In the genomic region with DNA sequence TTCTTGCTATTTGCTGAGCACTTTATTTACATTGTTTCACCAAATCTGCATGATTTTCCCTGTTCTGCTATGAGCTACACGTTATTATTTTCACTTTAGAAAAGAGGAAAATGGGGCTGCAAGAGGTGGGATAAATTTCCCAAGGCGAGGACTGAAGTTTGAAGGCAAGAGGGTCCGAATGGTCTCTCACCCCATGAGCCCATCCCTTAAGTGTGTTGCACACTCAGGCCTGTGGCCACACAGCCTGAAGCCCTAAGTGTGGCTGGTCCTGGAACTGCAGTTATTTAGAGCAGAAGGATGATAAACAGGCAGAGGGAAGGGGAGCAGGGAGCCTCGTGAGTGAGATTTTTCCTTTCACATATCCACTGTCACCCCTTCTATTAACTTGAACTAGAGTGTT, we compare ENCODE assay signal across 17 cellular contexts. TPM values are rescaled to one million over a fixed set of nuclear protein-coding genes. Genes with fewer than 3 reads are reported as not detected.
A peak's percentile ranks its signal among the peaks of the same experiment; 100 is the strongest.
DNase-seq lines count a peak whose midpoint lies in the region; TF ChIP-seq lines count a peak whose summit lies in the region.
"Had no signal": no experiment of that assay in that cellular context is flagged by ENCODE, and none has a peak within 500 bp of the region (broad histone marks: within the 10 kb centered on the region; RNA-seq: fewer than 3 reads in every experiment).

No MANE protein-coding gene starts in this region.

- no peaks in the 10 kb centered on the region for H3K9me3 Mint-ChIP-seq in type B pancreatic cell
- H3K9me3 Mint-ChIP-seq in T-helper 2 cell treated with Interferon-gamma antibody and Interleukin-4, amounts not matched to agents 5 μg/mL and 100 μg/mL, for 36 hours, result no peaks in the 10 kb centered on the region
- H3K9me3 Mint-ChIP-seq: activated CD4-positive, alpha-beta T cell treated with anti-CD3 and anti-CD28 coated beads, Interleukin-2, amount 10 ng/mL, durations not matched to agents 7 days and 5 days had no signal

- H3K4me3 Mint-ChIP-seq in type B pancreatic cell, result no peak overlapping the region
- H3K4me3 Mint-ChIP-seq in T-helper 2 cell treated with Interferon-gamma antibody and Interleukin-4, amounts not matched to agents 5 μg/mL and 100 μg/mL, for 36 hours, result no peak overlapping the region
- H3K4me3 Mint-ChIP-seq: activated CD4-positive, alpha-beta T cell treated with anti-CD3 and anti-CD28 coated beads, Interleukin-2, amount 10 ng/mL, durations not matched to agents 7 days and 5 days had no signal

- peaks cover 3% of the 10 kb centered on the region for H3K36me3 Mint-ChIP-seq in type B pancreatic cell
- no peaks in the 10 kb centered on the region for H3K36me3 Mint-ChIP-seq in T-helper 2 cell treated with Interferon-gamma antibody and Interleukin-4, amounts not matched to agents 5 μg/mL and 100 μg/mL, for 36 hours (ENCODE audit: low read depth)

- DNase-seq in NCI-H82 (lab: John Stamatoyannopoulos, UW) (peak; percentile 12), NCI-H82 treated with DMSO at 0.1 percent for 48 hours (lab: John Stamatoyannopoulos, UW; ENCODE audit: unreplicated experiment) (no peak), RKO (ENCODE audit: low spot score) (peak; percentile 20), epithelial cell of esophagus (ENCODE audit: low read depth) (peak; percentile 9), type B pancreatic cell (ENCODE audit: extremely low spot score, unreplicated experiment) (no peak), NCI-H2081 (lab: John Stamatoyannopoulos, UW) (no peak), NCI-H526 treated with DMSO at 0.1 percent for 48 hours (lab: John Stamatoyannopoulos, UW) (no peak)
- no peak for DNase-seq in T-helper 2 cell treated with Interferon-gamma antibody and Interleukin-4, amounts not matched to agents 5 μg/mL and 100 μg/mL, for 36 hours (ENCODE audit: low spot score)
- DNase-seq: activated CD4-positive, alpha-beta T cell treated with anti-CD3 and anti-CD28 coated beads, Interleukin-2, amount 10 ng/mL, durations not matched to agents 7 days and 5 days; activated naive CD4-positive, alpha-beta T cell; cortex of kidney; GDM1; left lung; NCI-H2171 treated with DMSO at 0.1 percent for 48 hours; nucleus accumbens; SJCRH30; stimulated activated naive CD4-positive, alpha-beta T cell had no signal

- H3K27ac Mint-ChIP-seq in type B pancreatic cell, result no peak overlapping the region
- H3K27ac Mint-ChIP-seq in T-helper 2 cell treated with Interferon-gamma antibody and Interleukin-4, amounts not matched to agents 5 μg/mL and 100 μg/mL, for 36 hours, result no peak overlapping the region
- H3K27ac Mint-ChIP-seq: activated CD4-positive, alpha-beta T cell treated with anti-CD3 and anti-CD28 coated beads, Interleukin-2, amount 10 ng/mL, durations not matched to agents 7 days and 5 days had no signal

- TF ChIP-seq CTCF in epithelial cell of esophagus (IDR thresholded peaks at IDR 0.05; ENCODE audit: insufficient read depth, low read depth, low read length, missing control alignments), result peak; percentile 44
- peak; percentile 59 for TF ChIP-seq CTCF in type B pancreatic cell (conservative IDR thresholded peaks at IDR 0.05)

- peaks cover 23% of the 10 kb centered on the region for H3K27me3 Mint-ChIP-seq in type B pancreatic cell
- H3K27me3 Mint-ChIP-seq in T-helper 2 cell treated with Interferon-gamma antibody and Interleukin-4, amounts not matched to agents 5 μg/mL and 100 μg/mL, for 36 hours (ENCODE audit: low read depth), result peaks cover 40% of the 10 kb centered on the region

- peaks cover 4% of the 10 kb centered on the region for H3K4me1 Mint-ChIP-seq in type B pancreatic cell (ENCODE audit: unreplicated experiment)
- no peaks in the 10 kb centered on the region for H3K4me1 Mint-ChIP-seq in T-helper 2 cell treated with Interferon-gamma antibody and Interleukin-4, amounts not matched to agents 5 μg/mL and 100 μg/mL, for 36 hours (ENCODE audit: low read depth)
- H3K4me1 Mint-ChIP-seq: activated CD4-positive, alpha-beta T cell treated with anti-CD3 and anti-CD28 coated beads, Interleukin-2, amount 10 ng/mL, durations not matched to agents 7 days and 5 days had no signal

- no peak overlapping the region for H3K4me3 ChIP-seq in epithelial cell of esophagus (ENCODE audit: low read length)
- H3K4me3 ChIP-seq: left lung, SJCRH30 had no signal

RNA-seq across cellular contexts. Expression of gene PDE8B, which starts 7.8 kb away (rescaled TPM):
- 16.7 and 69.8 TPM in 2 replicates for total RNA-seq in type B pancreatic cell (ENCODE audit: low replicate concordance)

Comparison
In these comparisons a context has a peak if more than half of its experiments do, and no peak if none do; other contexts are left out.
1. DNase-seq: peak in NCI-H82 (single experiment), RKO (single experiment) and epithelial cell of esophagus (single experiment); none in NCI-H82 treated with DMSO at 0.1 percent for 48 hours (single experiment), type B pancreatic cell (single experiment), T-helper 2 cell treated with Interferon-gamma antibody and Interleukin-4, amounts not matched to agents 5 μg/mL and 100 μg/mL, for 36 hours (single experiment), NCI-H2081 (0 of 2) and NCI-H526 treated with DMSO at 0.1 percent for 48 hours (single experiment).